Comparison of ENCODE assay signal across 8 cellular contexts in genomic region chr12:53441040-53441833, GRCh38. TPM values are rescaled to one million over a fixed set of nuclear protein-coding genes. Genes with fewer than 3 reads are reported as not detected.
DNase-seq lines count a peak whose midpoint lies in the region; TF ChIP-seq lines count a peak whose summit lies in the region.

A gene with protein sequence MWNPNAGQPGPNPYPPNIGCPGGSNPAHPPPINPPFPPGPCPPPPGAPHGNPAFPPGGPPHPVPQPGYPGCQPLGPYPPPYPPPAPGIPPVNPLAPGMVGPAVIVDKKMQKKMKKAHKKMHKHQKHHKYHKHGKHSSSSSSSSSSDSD (plus strand): TSS chr12:53441734. CDS start chr12:53442715, 981 bp downstream.

- peak; percentile 94 for DNase-seq in COLO668 (lab: John Stamatoyannopoulos, UW; ENCODE audit: unreplicated experiment)
- peak; percentile 97 for DNase-seq in GM20000 (ENCODE audit: low spot score)
- peak; percentile 99 for DNase-seq in HT-29 (ENCODE audit: low spot score)
- DNase-seq in NOMO-1 (lab: John Stamatoyannopoulos, UW; ENCODE audit: unreplicated experiment in 2 of 2) = peak; percentile 100
- DNase-seq in effector memory CD4-positive, alpha-beta T cell = peak; percentile 96 to 97 (median 97)
- DNase-seq in medulla oblongata (ENCODE audit: extremely low spot score) = peak; percentile 100
- DNase-seq in stimulated activated CD8-positive, alpha-beta memory T cell treated with anti-CD3 and anti-CD28 coated beads, Interleukin-12 subunit alpha, Interleukin-12 subunit beta, amount 100 ng/mL, for 1 hour (ENCODE audit: low read depth) = peak; percentile 97

- H3K27ac ChIP-seq in effector memory CD4-positive, alpha-beta T cell (ENCODE audit: insufficient read depth, low read length, poor library complexity, severe bottlenecking) = peak within 1 kb of the TSS; percentile 86

- POLR2A ChIA-PET in activated CD8-positive, alpha-beta memory T cell treated with anti-CD3 and anti-CD28 coated beads for 36 hours (lab: Charles Lee) = interaction anchor here (0.6 to 1.1 kb wide), 2 partner anchors 13 to 97 kb away, joined by 4 to 5 read pairs; no protein-coding TSS in a partner anchor

- TF ChIP-seq CTCF in GM20000 (IDR thresholded peaks at IDR 0.05; ENCODE audit: extremely low read depth, missing control alignments) = no peak

- peaks cover 14% of the 10 kb centered on the region for H3K4me1 ChIP-seq in effector memory CD4-positive, alpha-beta T cell (ENCODE audit: control insufficient read depth, insufficient read depth, low read length, poor library complexity, severe bottlenecking)

- H3K4me3 ChIP-seq in effector memory CD4-positive, alpha-beta T cell (ENCODE audit: insufficient read depth, low read depth, low read length, poor library complexity, severe bottlenecking) = peak within 1 kb of the TSS; percentile 92

- no peaks in the 10 kb centered on the region for H3K9me3 ChIP-seq in effector memory CD4-positive, alpha-beta T cell (ENCODE audit: control insufficient read depth, low read length)

- H3K27me3 ChIP-seq in effector memory CD4-positive, alpha-beta T cell (replicated peaks; ENCODE audit: control insufficient read depth, insufficient read depth, low read length, poor library complexity, severe bottlenecking) = no peaks in the 10 kb centered on the region

- CTCF ChIA-PET in activated CD8-positive, alpha-beta memory T cell treated with anti-CD3 and anti-CD28 coated beads for 36 hours (lab: Charles Lee) = interaction anchor here (0.7 to 2.5 kb wide), 7 partner anchors 10 to 220 kb away, joined by 3 to 8 read pairs (median 6); no protein-coding TSS in a partner anchor

- H3K36me3 ChIP-seq in effector memory CD4-positive, alpha-beta T cell (ENCODE audit: control insufficient read depth, insufficient read depth, low read length) = peaks cover 21% of the 10 kb centered on the region

RNA-seq across cellular contexts. Expression of the gene that starts here (rescaled TPM):
- total RNA-seq in HT-29 (2014; rRNA removed; shearing (Covaris generic)) = 122 and 134 TPM in 2 replicates
- total RNA-seq in activated CD8-positive, alpha-beta memory T cell treated with anti-CD3 and anti-CD28 coated beads for 36 hours = 100 to 1,000 TPM; 237 to 244 TPM

Comparison
In these comparisons a context has a peak if more than half of its experiments do, and no peak if none do; other contexts are left out.
1. Peak in every context shown above with its lines: DNase-seq, H3K4me3 ChIP-seq and H3K27ac ChIP-seq.